Comparison of ENCODE assay signal across 10 cellular contexts in genomic region chr5:159095218-159095617, GRCh38. TPM values are rescaled to one million over a fixed set of nuclear protein-coding genes. Genes with fewer than 3 reads are reported as not detected.
A peak's percentile ranks its signal among the peaks of the same experiment; 100 is the strongest.
DNase-seq lines count a peak whose midpoint lies in the region; ATAC-seq and TF ChIP-seq lines count a peak whose summit lies in the region.
"Had no signal": no experiment of that assay in that cellular context is flagged by ENCODE, and none has a peak within 500 bp of the region (broad histone marks: within the 10 kb centered on the region; RNA-seq: fewer than 3 reads in every experiment).

No MANE protein-coding gene starts in this region.

- peaks cover 0 to 52% (median 22%) of the 10 kb centered on the region in 12 donors for H3K4me1 ChIP-seq in heart left ventricle
- no peaks in the 10 kb centered on the region for H3K4me1 ChIP-seq in uterus

- H3K27ac ChIP-seq in heart left ventricle (peak overlapping the region; percentile 10 to 95 (median 91)), dorsolateral prefrontal cortex (peak overlapping the region in 33 of 59 donors; percentile 3 to 88 (median 53)), uterus (peak overlapping the region; percentile 87 to 98)

- H3K4me3 ChIP-seq in heart left ventricle: peak overlapping the region; percentile 6 to 87 (median 70)
- peak overlapping the region in 28 of 59 donors; percentile 0 to 76 (median 40) for H3K4me3 ChIP-seq in dorsolateral prefrontal cortex
- H3K4me3 ChIP-seq in uterus: peak overlapping the region; percentile 17 to 56

- no peaks in the 10 kb centered on the region for H3K9me3 ChIP-seq in heart left ventricle
- H3K9me3 ChIP-seq in uterus: no peaks in the 10 kb centered on the region

- H3K36me3 ChIP-seq in heart left ventricle: peaks cover 0 to 5% (median 0%) of the 10 kb centered on the region in 9 donors
- H3K36me3 ChIP-seq in uterus: no peaks in the 10 kb centered on the region

- H3K27me3 ChIP-seq in heart left ventricle (peaks cover 0 to 36% (median 4%) of the 10 kb centered on the region in 9 donors), dorsolateral prefrontal cortex (peaks cover 0 to 77% (median 50%) of the 10 kb centered on the region in 45 donors), uterus (no peaks in the 10 kb centered on the region)

- DNase-seq in heart left ventricle (peak in 2 of 5 donors; percentile 33 to 51), left cardiac atrium (no peak), dorsolateral prefrontal cortex (peak in 1 of 10 donors; percentile 19), nephron progenitor cell (peak; percentile 40), uterus (peak; percentile 26 to 29), hypothalamus (lab: John Stamatoyannopoulos, UW) (no peak), AML-193 (lab: John Stamatoyannopoulos, UW) (no peak)
- DNase-seq: NCI-H2081 treated with DMSO at 0.1 percent for 48 hours had no signal

- H3K36me3 Mint-ChIP-seq in nephron progenitor cell (ENCODE audit: low read depth): no peaks in the 10 kb centered on the region

- TF ChIP-seq CTCF in heart left ventricle (IDR thresholded peaks at IDR 0.05) (no peak), dorsolateral prefrontal cortex (IDR thresholded peaks at IDR 0.05 in 54 of 56, conservative IDR thresholded peaks at IDR 0.05 in 2 of 56; ENCODE audit: low read depth in 1 of 56, partially characterized antibody in 56 of 56) (no peak), nephron progenitor cell (IDR thresholded peaks at IDR 0.05) (no peak), uterus (IDR thresholded peaks at IDR 0.05) (no peak)

- intact Hi-C loops in heart left ventricle (cut with DNase I): loop anchor here in 9 of 10 donors (5.0 to 10.0 kb wide), 6 partner anchors 33 to 293 kb away; no protein-coding TSS in a partner anchor
- intact Hi-C loops in left cardiac atrium (cut with DNase I): loop anchor here in 1 of 2 donors (5.0 to 10.0 kb wide), 2 partner anchors 43 to 220 kb away; no protein-coding TSS in a partner anchor
- intact Hi-C loops in dorsolateral prefrontal cortex (cut with DNase I): no loop called here
- intact Hi-C loops in uterus (cut with DNase I; ENCODE audit: low total_unique reads): loop anchor here (5.0 kb wide), 1 partner anchor 38 kb away; no protein-coding TSS in a partner anchor

- H3K4me3 Mint-ChIP-seq in nephron progenitor cell: peak overlapping the region; percentile 61

- peaks cover 91% of the 10 kb centered on the region for H3K4me1 Mint-ChIP-seq in nephron progenitor cell

- TF ChIP-seq POLR2A in heart left ventricle (IDR thresholded peaks at IDR 0.05): no peak
- TF ChIP-seq POLR2A in uterus (IDR thresholded peaks at IDR 0.05): no peak

- no peak overlapping the region for H3K27ac Mint-ChIP-seq in nephron progenitor cell

- peaks cover 63% of the 10 kb centered on the region for H3K27me3 Mint-ChIP-seq in nephron progenitor cell (ENCODE audit: low read depth, poor library complexity)

- H3K9me3 Mint-ChIP-seq in nephron progenitor cell: no peaks in the 10 kb centered on the region

- 20 to 40% (median 38%) methylated on average over 18 to 22 of the region's 22 CpGs for WGBS in heart left ventricle, 4 donors

- ATAC-seq in heart left ventricle (no peak), left cardiac atrium (no peak), HG03460 (IDR thresholded peaks at IDR 0.05; ENCODE audit: unreplicated experiment) (no peak)
- ATAC-seq: left lobe of liver had no signal

RNA-seq across cellular contexts. Expression of gene EBF1, which starts 4.5 kb away (rescaled TPM):
- total RNA-seq in heart left ventricle: 10 to 100 TPM in 7 of 9 donors, 1 to 10 TPM in 2; 6.5 to 24.9 (median 11.8) TPM
- polyA plus RNA-seq in heart left ventricle: 1 to 10 TPM; 4.0 to 4.8 TPM
- 10 to 100 TPM; 19.3 to 28.1 TPM for total RNA-seq in left cardiac atrium
- 10 to 100 TPM in 11 of 120 experiments, 1 to 10 TPM in 109; 2.0 to 17.9 (median 5.2) TPM for total RNA-seq in dorsolateral prefrontal cortex
- total RNA-seq in uterus: 10 to 100 TPM; 16.2 to 82.6 (median 29.2) TPM

Comparison
In these comparisons a context has a peak if more than half of its experiments do, and no peak if none do; other contexts are left out.
1. DNase-seq: peak in nephron progenitor cell (single experiment) and uterus (2 of 2); none in left cardiac atrium (single experiment), hypothalamus (0 of 51) and AML-193 (0 of 2).
2. intact Hi-C loops: an anchor here in heart left ventricle (5.0 to 10.0 kb wide) and uterus (5.0 kb wide); none called in dorsolateral prefrontal cortex.
3. Peak in every context shown above with its lines, with median percentiles within 50 percentile points of each other: H3K27ac ChIP-seq.